In genomic region chr10:92290076-92290836, GRCh38 we compare ENCODE assay signal across 8 cellular contexts. TPM values are rescaled to one million over a fixed set of nuclear protein-coding genes. Genes with fewer than 3 reads are reported as not detected.
A peak's percentile ranks its signal among the peaks of the same experiment; 100 is the strongest.
DNase-seq lines count a peak whose midpoint lies in the region; ATAC-seq and TF ChIP-seq lines count a peak whose summit lies in the region.

No MANE protein-coding gene starts in this region.

- H3K9me3 ChIP-seq in Panc1 (ENCODE audit: control insufficient read depth, insufficient read depth, low read depth, low read length): no peaks in the 10 kb centered on the region
- H3K9me3 ChIP-seq in right atrium auricular region: no peaks in the 10 kb centered on the region

- CTCF ChIA-PET in Panc1 (lab: Charles Lee): interaction anchor here (0.6 to 2.1 kb wide), 6 partner anchors 55 to 261 kb away, joined by 3 to 25 read pairs (median 4); no protein-coding TSS in a partner anchor

- intact Hi-C loops in Panc1 (cut with micrococcal nuclease; ENCODE audit: unreplicated experiment): loop anchor here (2.0 to 5.0 kb wide), 2 partner anchors 48 to 145 kb away; no protein-coding TSS in a partner anchor
- intact Hi-C loops in posterior cingulate gyrus (cut with DNase I): no loop called here

- POLR2A ChIA-PET in Panc1 (lab: Charles Lee): interaction anchor here (0.6 to 0.7 kb wide), 8 partner anchors 9 to 530 kb away, joined by 3 to 10 read pairs (median 5); no protein-coding TSS in a partner anchor

- peaks cover 6% of the 10 kb centered on the region; the same call in 1 of the 2 replicates for H3K4me1 ChIP-seq in Panc1 (ENCODE audit: control insufficient read depth, insufficient read depth, low read length)
- H3K4me1 ChIP-seq in right atrium auricular region: peaks cover 0 to 16% of the 10 kb centered on the region in 2 donors

- DNase-seq in CD1c-positive myeloid dendritic cell (ENCODE audit: extremely low spot score) (peak; percentile 49), Panc1 (ENCODE audit: low read depth, low spot score) (no peak), right atrium auricular region (ENCODE audit: low spot score) (no peak), posterior cingulate gyrus (peak in 8 of 10 donors; percentile 26 to 89 (median 46))

- BruUV-seq in Panc1 (replicated peaks; lab: Mats Ljungman, UMichigan): no TSS peak

- H3K36me3 ChIP-seq in Panc1 (ENCODE audit: control insufficient read depth, insufficient read depth, low read length) (no peaks in the 10 kb centered on the region; the same call in 1 of the 2 replicates), right atrium auricular region (no peaks in the 10 kb centered on the region)

- in situ Hi-C loops in Panc1 (cut with HindIII; ENCODE audit: low pct_unique_long_range_greater_than_20kb, low sequenced_read_pairs): no loop called here

- peak overlapping the region; percentile 83 for H3K27ac ChIP-seq in Panc1 (ENCODE audit: low read length)
- peak overlapping the region; percentile 80 for H3K27ac ChIP-seq in angular gyrus (ENCODE audit: low read depth, low read length)
- peak overlapping the region; percentile 98 for H3K27ac ChIP-seq in right atrium auricular region

- peak overlapping the region; percentile 87 to 91 for H3K4me3 ChIP-seq in Panc1 (ENCODE audit: low read depth in 2 of 2, low read length in 2 of 2)
- peak overlapping the region; percentile 90 to 98 for H3K4me3 ChIP-seq in right atrium auricular region

- H3K27me3 ChIP-seq in Panc1 (ENCODE audit: control insufficient read depth, insufficient read depth, low read length) (no peaks in the 10 kb centered on the region), right atrium auricular region (no peaks in the 10 kb centered on the region)

- ATAC-seq in GM19324 (IDR thresholded peaks at IDR 0.05; ENCODE audit: low FRiP score, unreplicated experiment) (peak; percentile 20), HG03565 (IDR thresholded peaks at IDR 0.05; ENCODE audit: unreplicated experiment) (peak; percentile 0), Panc1 (peak; percentile 47), HG03520 (IDR thresholded peaks at IDR 0.05; ENCODE audit: unreplicated experiment) (no peak)

- TF ChIP-seq CTCF in Panc1 (IDR thresholded peaks at IDR 0.05) (no peak), right atrium auricular region (IDR thresholded peaks at IDR 0.05) (no peak)

RNA-seq across cellular contexts. Expression of gene CPEB3, which starts 0.6 kb away (rescaled TPM):
- total RNA-seq in Panc1 (2021; ENCODE audit: unreplicated experiment) (2.4 TPM), right atrium auricular region (10 to 100 TPM in 1 of 2 donors, 1 to 10 TPM in 1; 6.9 to 11.4 TPM)
- 0.99 TPM for polyA plus RNA-seq in Panc1 (2012; ENCODE audit: insufficient read length)

RNA-seq across cellular contexts. Expression of gene MARCHF5, which starts 0.7 kb away (rescaled TPM):
- total RNA-seq in Panc1 (2021; ENCODE audit: unreplicated experiment): 66.2 TPM
- 36.7 TPM for polyA plus RNA-seq in Panc1 (2012; ENCODE audit: insufficient read length)
- total RNA-seq in right atrium auricular region: 10 to 100 TPM in 1 of 2 donors, 1 to 10 TPM in 1; 8.5 to 11.6 TPM

Comparison
In these comparisons a context has a peak if more than half of its experiments do, and no peak if none do; other contexts are left out.
1. DNase-seq: peak in CD1c-positive myeloid dendritic cell (single experiment) and posterior cingulate gyrus (8 of 10); none in Panc1 (single experiment) and right atrium auricular region (single experiment).
2. Peak in every context shown above with its lines, with median percentiles within 50 percentile points of each other: H3K27ac ChIP-seq.